Comparison of ENCODE assay signal across 12 cellular contexts in the genomic region with DNA sequence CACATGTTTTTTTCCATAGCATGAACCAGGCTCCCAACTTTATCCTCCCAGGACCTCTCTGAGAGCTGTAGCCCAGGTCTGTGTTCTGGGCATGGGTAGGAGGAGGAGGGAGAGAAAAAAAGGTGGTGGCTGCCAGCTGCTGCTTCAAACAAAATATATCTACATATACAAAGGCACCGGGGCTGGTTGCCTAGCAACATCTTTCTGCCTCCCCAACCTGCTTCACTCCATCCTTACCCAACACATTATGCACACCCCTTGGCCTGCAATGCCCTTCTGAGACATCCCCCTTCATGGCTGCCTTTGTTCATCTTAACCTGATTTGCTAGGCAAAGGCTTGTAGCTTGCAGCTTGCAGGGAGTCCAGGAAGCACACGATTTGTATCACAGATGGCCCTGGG. TPM values are rescaled to one million over a fixed set of nuclear protein-coding genes. Genes with fewer than 3 reads are reported as not detected.
DNase-seq lines count a peak whose midpoint lies in the region; ATAC-seq and TF ChIP-seq lines count a peak whose summit lies in the region.
"Had no signal": no experiment of that assay in that cellular context is flagged by ENCODE, and none has a peak within 500 bp of the region (broad histone marks: within the 10 kb centered on the region; RNA-seq: fewer than 3 reads in every experiment).

No MANE protein-coding gene starts in this region.

- no peak for TF ChIP-seq CTCF in neural crest cell (conservative IDR thresholded peaks at IDR 0.05)
- TF ChIP-seq CTCF in osteoblast (IDR thresholded peaks at IDR 0.05; ENCODE audit: extremely low read depth, low read depth, low read length) = no peak

- DNase-seq in activated gamma-delta T cell treated with Interleukin-2 at 50 U/mL for 16 hours (peak; percentile 30), activated gamma-delta T cell (lab: John Stamatoyannopoulos, UW) (no peak), NCI-H2196 treated with DMSO at 0.1 percent for 48 hours (lab: John Stamatoyannopoulos, UW; ENCODE audit: unreplicated experiment) (peak; percentile 49), neural crest cell (ENCODE audit: low read depth, low spot score) (peak; percentile 4), osteoblast (ENCODE audit: insufficient read length, low spot score, missing footprints) (no peak)
- DNase-seq: HCEC 1CT, heart left ventricle had no signal

- H3K27me3 ChIP-seq in osteoblast (ENCODE audit: insufficient read depth, low read length) = no peaks in the 10 kb centered on the region
- H3K27me3 ChIP-seq: BLaER1 treated with 17β-estradiol and CSF1 and Interleukin-3, amounts not matched to agents 10 nM and 100 nM; heart left ventricle had no signal

- H3K36me3 Mint-ChIP-seq in activated T-helper 17 cell treated with anti-CD3 and anti-CD28 coated beads, Interleukin-2, amount 50 U/mL, for 72 hours (ENCODE audit: low read depth) = no peaks in the 10 kb centered on the region
- H3K36me3 Mint-ChIP-seq in neural crest cell (ENCODE audit: low read depth) = no peaks in the 10 kb centered on the region
- H3K36me3 Mint-ChIP-seq: type B pancreatic cell had no signal

- ATAC-seq in activated T-helper 17 cell treated with anti-CD3 and anti-CD28 coated beads, Interleukin-2, amount 50 U/mL, for 72 hours (replicated peaks) = peak; percentile 40
- ATAC-seq in GM19397 (IDR thresholded peaks at IDR 0.05; ENCODE audit: unreplicated experiment) (no peak), HG02885 (IDR thresholded peaks at IDR 0.05; ENCODE audit: poor library complexity, unreplicated experiment) (no peak)

- H3K79me2 ChIP-seq in osteoblast (ENCODE audit: insufficient read depth, low read length) = no peaks in the 10 kb centered on the region

- H3K27me3 Mint-ChIP-seq in activated T-helper 17 cell treated with anti-CD3 and anti-CD28 coated beads, Interleukin-2, amount 50 U/mL, for 72 hours = no peaks in the 10 kb centered on the region
- H3K27me3 Mint-ChIP-seq in neural crest cell (ENCODE audit: low read depth) = no peaks in the 10 kb centered on the region
- H3K27me3 Mint-ChIP-seq: type B pancreatic cell had no signal

- no peaks in the 10 kb centered on the region for H3K4me1 ChIP-seq in osteoblast (ENCODE audit: insufficient read depth, low read length)
- H3K4me1 ChIP-seq: BLaER1 treated with 17β-estradiol and CSF1 and Interleukin-3, amounts not matched to agents 10 nM and 100 nM had no signal

- peaks cover 28% of the 10 kb centered on the region for H3K4me1 Mint-ChIP-seq in activated T-helper 17 cell treated with anti-CD3 and anti-CD28 coated beads, Interleukin-2, amount 50 U/mL, for 72 hours
- peaks cover 31% of the 10 kb centered on the region for H3K4me1 Mint-ChIP-seq in neural crest cell

- peaks cover 3% of the 10 kb centered on the region for H3K9me3 Mint-ChIP-seq in activated T-helper 17 cell treated with anti-CD3 and anti-CD28 coated beads, Interleukin-2, amount 50 U/mL, for 72 hours
- H3K9me3 Mint-ChIP-seq in neural crest cell = peaks cover 3% of the 10 kb centered on the region
- H3K9me3 Mint-ChIP-seq: type B pancreatic cell had no signal

- H3K9me3 ChIP-seq in osteoblast (ENCODE audit: low read depth, low read length) = no peaks in the 10 kb centered on the region
- H3K9me3 ChIP-seq: heart left ventricle had no signal

- H3K4me3 ChIP-seq in osteoblast (ENCODE audit: insufficient read depth, low read length) = no peak overlapping the region
- H3K4me3 ChIP-seq: BLaER1 treated with 17β-estradiol and CSF1 and Interleukin-3, amounts not matched to agents 10 nM and 100 nM; heart left ventricle had no signal

- no peak overlapping the region for H3K27ac ChIP-seq in osteoblast (ENCODE audit: low read depth, low read length)
- H3K27ac ChIP-seq: BLaER1 treated with 17β-estradiol and CSF1 and Interleukin-3, amounts not matched to agents 10 nM and 100 nM; heart left ventricle had no signal

- no peak overlapping the region for H2AFZ ChIP-seq in osteoblast (ENCODE audit: low read length)

- no peaks in the 10 kb centered on the region for H4K20me1 ChIP-seq in osteoblast (ENCODE audit: insufficient read depth, low read length)
- H4K20me1 ChIP-seq: BLaER1 treated with 17β-estradiol and CSF1 and Interleukin-3, amounts not matched to agents 10 nM and 100 nM had no signal

- peak overlapping the region; percentile 68 for H3K27ac Mint-ChIP-seq in activated T-helper 17 cell treated with anti-CD3 and anti-CD28 coated beads, Interleukin-2, amount 50 U/mL, for 72 hours
- peak overlapping the region; percentile 54 for H3K27ac Mint-ChIP-seq in neural crest cell (ENCODE audit: unreplicated experiment)
- H3K27ac Mint-ChIP-seq: type B pancreatic cell had no signal

- no peaks in the 10 kb centered on the region for H3K36me3 ChIP-seq in osteoblast (ENCODE audit: insufficient read depth, low read length)
- H3K36me3 ChIP-seq: BLaER1 treated with 17β-estradiol and CSF1 and Interleukin-3, amounts not matched to agents 10 nM and 100 nM; heart left ventricle had no signal

- H3K4me3 Mint-ChIP-seq in activated T-helper 17 cell treated with anti-CD3 and anti-CD28 coated beads, Interleukin-2, amount 50 U/mL, for 72 hours = peak overlapping the region; percentile 6
- H3K4me3 Mint-ChIP-seq in neural crest cell = peak overlapping the region; percentile 13
- H3K4me3 Mint-ChIP-seq: type B pancreatic cell had no signal

- H3K4me2 ChIP-seq in osteoblast (ENCODE audit: insufficient read depth, low read length) = no peak overlapping the region
- H3K4me2 ChIP-seq: BLaER1 treated with 17β-estradiol and CSF1 and Interleukin-3, amounts not matched to agents 10 nM and 100 nM had no signal

RNA-seq across cellular contexts. Expression of a gene that starts 27.2 kb away (rescaled TPM):
- 100 to 1,000 TPM; 206 to 244 TPM for total RNA-seq in activated T-helper 17 cell treated with anti-CD3 and anti-CD28 coated beads, Interleukin-2, amount 50 U/mL, for 72 hours
- total RNA-seq in neural crest cell = 175 and 176 TPM in 2 replicates
- 120 and 122 TPM in 2 replicates for total RNA-seq in osteoblast

Comparison
In these comparisons a context has a peak if more than half of its experiments do, and no peak if none do; other contexts are left out.
1. DNase-seq: peak in activated gamma-delta T cell treated with Interleukin-2 at 50 U/mL for 16 hours (single experiment), NCI-H2196 treated with DMSO at 0.1 percent for 48 hours (single experiment) and neural crest cell (single experiment); none in activated gamma-delta T cell (single experiment) and osteoblast (single experiment).